In genomic region chr5:67417839-67418238, GRCh38 we compare ENCODE assay signal across 16 cellular contexts.
DNase-seq lines count a peak whose midpoint lies in the region; ATAC-seq and TF ChIP-seq lines count a peak whose summit lies in the region.
"Had no signal": no experiment of that assay in that cellular context is flagged by ENCODE, and none has a peak within 500 bp of the region (broad histone marks: within the 10 kb centered on the region; RNA-seq: fewer than 3 reads in every experiment).

No MANE protein-coding gene starts in this region.

- no peak for ATAC-seq in GM23338
- peak; percentile 97 for ATAC-seq in gastrocnemius medialis
- ATAC-seq: HCT116 had no signal

- DNase-seq in GM23338 (ENCODE audit: low spot score): peak; percentile 25
- DNase-seq in nephron progenitor cell: no peak
- no peak for DNase-seq in gastrocnemius medialis
- no peak for DNase-seq in transverse colon
- no peak for DNase-seq in ovary
- DNase-seq in NCI-H1930 (lab: John Stamatoyannopoulos, UW): no peak
- DNase-seq: 8988T; AML-193; Caco-2; CD8-positive, alpha-beta memory T cell; DND-41; GDM1 had no signal

- H3K79me2 ChIP-seq in GM23338 (replicated peaks; ENCODE audit: insufficient read depth): no peaks in the 10 kb centered on the region

- no peaks in the 10 kb centered on the region for H4K20me1 ChIP-seq in GM23338 (replicated peaks; ENCODE audit: insufficient read depth)
- H4K20me1 ChIP-seq: BLaER1 had no signal

- TF ChIP-seq CTCF in GM23338 (conservative IDR thresholded peaks at IDR 0.05; ENCODE audit: low read depth in 2 of 2): no peak
- no peak for TF ChIP-seq CTCF in VCaP (conservative IDR thresholded peaks at IDR 0.05)
- TF ChIP-seq CTCF in nephron progenitor cell (IDR thresholded peaks at IDR 0.05): no peak
- no peak for TF ChIP-seq CTCF in gastrocnemius medialis (IDR thresholded peaks at IDR 0.05 in 4 of 5, conservative IDR thresholded peaks at IDR 0.05 in 1 of 5)
- TF ChIP-seq CTCF in transverse colon (IDR thresholded peaks at IDR 0.05): no peak
- TF ChIP-seq CTCF in ovary (IDR thresholded peaks at IDR 0.05): no peak

- H3K4me2 ChIP-seq in GM23338: peak overlapping the region; percentile 52
- H3K4me2 ChIP-seq: BLaER1 had no signal

- peaks cover 3% of the 10 kb centered on the region; the same call in 1 of the 3 replicates for H3K36me3 Mint-ChIP-seq in GM23338 (ENCODE audit: low read depth)
- peaks cover 15% of the 10 kb centered on the region for H3K36me3 Mint-ChIP-seq in nephron progenitor cell (ENCODE audit: low read depth)

- H3K27ac Mint-ChIP-seq in GM23338: no peak overlapping the region
- H3K27ac Mint-ChIP-seq in nephron progenitor cell: peak overlapping the region; percentile 48
- H3K27ac Mint-ChIP-seq: CD8-positive, alpha-beta memory T cell had no signal

- peaks cover 5% of the 10 kb centered on the region for H3K9me2 ChIP-seq in GM23338 (ENCODE audit: insufficient read depth)

- peak overlapping the region; percentile 37; the same call in 2 of the 3 replicates for H3K4me3 Mint-ChIP-seq in GM23338
- no peak overlapping the region for H3K4me3 Mint-ChIP-seq in nephron progenitor cell
- H3K4me3 Mint-ChIP-seq: CD8-positive, alpha-beta memory T cell had no signal

- TF ChIP-seq EP300 in transverse colon (IDR thresholded peaks at IDR 0.05; ENCODE audit: low read depth) (no peak), ovary (IDR thresholded peaks at IDR 0.05) (no peak)

- no peaks in the 10 kb centered on the region for H3K27me3 ChIP-seq in GM23338 (ENCODE audit: insufficient read depth)
- no peaks in the 10 kb centered on the region for H3K27me3 ChIP-seq in gastrocnemius medialis
- no peaks in the 10 kb centered on the region for H3K27me3 ChIP-seq in transverse colon
- no peaks in the 10 kb centered on the region for H3K27me3 ChIP-seq in ovary
- H3K27me3 ChIP-seq: BLaER1 had no signal

- H3K4me1 Mint-ChIP-seq in GM23338 (peaks cover 36% of the 10 kb centered on the region), nephron progenitor cell (peaks cover 33% of the 10 kb centered on the region)

- no peaks in the 10 kb centered on the region; the same call in 2 of the 3 replicates for H3K9me3 Mint-ChIP-seq in GM23338
- peaks cover 24% of the 10 kb centered on the region for H3K9me3 Mint-ChIP-seq in nephron progenitor cell

- TF ChIP-seq POLR2A in gastrocnemius medialis (IDR thresholded peaks at IDR 0.05): no peak
- no peak for TF ChIP-seq POLR2A in transverse colon (IDR thresholded peaks at IDR 0.05)
- TF ChIP-seq POLR2A in ovary (IDR thresholded peaks at IDR 0.05): no peak

- no peaks in the 10 kb centered on the region for H3F3A ChIP-seq in GM23338 (replicated peaks; ENCODE audit: low read depth)

- H3K9me3 ChIP-seq in gastrocnemius medialis (no peaks in the 10 kb centered on the region), transverse colon (no peaks in the 10 kb centered on the region), ovary (no peaks in the 10 kb centered on the region)
- H3K9me3 ChIP-seq: BLaER1, Caco-2 had no signal

- H3K4me1 ChIP-seq in GM23338 (ENCODE audit: insufficient read depth) (peaks cover 34% of the 10 kb centered on the region), gastrocnemius medialis (no peaks in the 10 kb centered on the region), transverse colon (no peaks in the 10 kb centered on the region), ovary (ENCODE audit: insufficient read depth) (no peaks in the 10 kb centered on the region)
- H3K4me1 ChIP-seq: BLaER1, Caco-2 had no signal

- 67 to 76% methylated on average over 1 to 2 of the region's 2 CpGs for WGBS in transverse colon (ENCODE audit: low coverage in 1 of 2), 2 donors
- WGBS in ovary, 3 donors: 76 to 83% (median 79%) methylated on average over 2 of the region's 2 CpGs

- intact Hi-C loops in gastrocnemius medialis (cut with DNase I; ENCODE audit: low total_unique reads): no loop called here
- intact Hi-C loops in transverse colon (cut with DNase I; ENCODE audit: low total_unique reads): no loop called here
- intact Hi-C loops in ovary (cut with DNase I): no loop called here

- H3K27ac ChIP-seq in GM23338 (ENCODE audit: low read depth) (no peak overlapping the region), VCaP (0 out of 2 replicates have a peak overlapping the region, but pooled peaks have one; percentile 3), gastrocnemius medialis (peak overlapping the region; percentile 19 to 67 (median 39)), transverse colon (no peak overlapping the region), ovary (no peak overlapping the region)
- H3K27ac ChIP-seq: BLaER1, HL-60 had no signal

- in situ Hi-C loops in gastrocnemius medialis (cut with MboI; ENCODE audit: low sequenced_read_pairs in 4 of 4) (no loop called here), transverse colon (cut with MboI; ENCODE audit: low pct_ligation_motif_present in 1 of 4, low pct_unique_long_range_greater_than_20kb in 1 of 4, low sequenced_read_pairs in 3 of 4) (no loop called here)

- no peak overlapping the region for H2AFZ ChIP-seq in GM23338

- H3K27me3 Mint-ChIP-seq in GM23338 (ENCODE audit: insufficient read depth, low read depth, poor library complexity) (peaks cover 4% of the 10 kb centered on the region), nephron progenitor cell (ENCODE audit: low read depth, poor library complexity) (no peaks in the 10 kb centered on the region)

- H3K36me3 ChIP-seq in GM23338 (ENCODE audit: insufficient read depth) (no peaks in the 10 kb centered on the region), gastrocnemius medialis (no peaks in the 10 kb centered on the region), transverse colon (no peaks in the 10 kb centered on the region), ovary (no peaks in the 10 kb centered on the region)
- H3K36me3 ChIP-seq: BLaER1 had no signal

- H3K4me3 ChIP-seq in GM23338 (0 out of 2 replicates have a peak overlapping the region, but pooled peaks have one; percentile 14), gastrocnemius medialis (peak overlapping the region; percentile 18 to 40 (median 33)), transverse colon (no peak overlapping the region), ovary (no peak overlapping the region)
- H3K4me3 ChIP-seq: BLaER1 had no signal

TF ChIP-seq in GM23338, 12 proteins besides CTCF, POLR2A, EP300 and RAD21:
- TF ChIP-seq EZH2 (IDR thresholded peaks at IDR 0.05; ENCODE audit: low read depth, unreplicated experiment) (no peak), REST (IDR thresholded peaks at IDR 0.05; ENCODE audit: unreplicated experiment) (no peak), STAT1 (IDR thresholded peaks at IDR 0.05; ENCODE audit: unreplicated experiment) (no peak), JUNB (IDR thresholded peaks at IDR 0.05; ENCODE audit: unreplicated experiment) (no peak)
TF ChIP-seq in GM23338: peak in this region for 0.

Comparison
In these comparisons a context has a peak if more than half of its experiments do, and no peak if none do; other contexts are left out.
1. H3K27ac ChIP-seq: peak in VCaP (single experiment) and gastrocnemius medialis (4 of 4); none in GM23338 (single experiment), transverse colon (0 of 4) and ovary (0 of 2).
2. H3K4me3 ChIP-seq: peak in GM23338 (single experiment) and gastrocnemius medialis (4 of 4); none in transverse colon (0 of 4) and ovary (single experiment).